In genomic region chr7:55020481-55020871, GRCh38 we compare ENCODE assay signal across 9 cellular contexts. TPM values are rescaled to one million over a fixed set of nuclear protein-coding genes. Genes with fewer than 3 reads are reported as not detected.
DNase-seq lines count a peak whose midpoint lies in the region; ATAC-seq and TF ChIP-seq lines count a peak whose summit lies in the region.
"Had no signal": no experiment of that assay in that cellular context is flagged by ENCODE, and none has a peak within 500 bp of the region (broad histone marks: within the 10 kb centered on the region; RNA-seq: fewer than 3 reads in every experiment).

No MANE protein-coding gene starts in this region.

- DNase-seq in LHCN-M2 (ENCODE audit: low read depth): peak; percentile 41
- DNase-seq in coronary artery (ENCODE audit: low spot score): no peak
- peak; percentile 70 to 82 (median 80) for DNase-seq in right lobe of liver
- peak; percentile 56 to 63 for DNase-seq in tibial nerve (ENCODE audit: low spot score in 2 of 2)
- DNase-seq in NK-92 (lab: John Stamatoyannopoulos, UW; ENCODE audit: unreplicated experiment): no peak
- no peak for DNase-seq in erythroblast (lab: John Stamatoyannopoulos, UW)
- DNase-seq in GM10266 (ENCODE audit: extremely low spot score): no peak
- DNase-seq: midbrain had no signal

- peak in 1 of 2 donors; percentile 49 for TF ChIP-seq EP300 in tibial nerve (IDR thresholded peaks at IDR 0.05)

- no peaks in the 10 kb centered on the region for H3K27me3 ChIP-seq in right lobe of liver
- H3K27me3 ChIP-seq in tibial nerve: peaks cover 0 to 15% of the 10 kb centered on the region in 2 donors

- intact Hi-C loops in right lobe of liver (cut with DNase I): loop anchor here in 1 of 2 donors (5.0 kb wide), 1 partner anchor 57 kb away; no protein-coding TSS in a partner anchor

- TF ChIP-seq POLR2A in right lobe of liver (IDR thresholded peaks at IDR 0.05): no peak
- no peak for TF ChIP-seq POLR2A in tibial nerve (IDR thresholded peaks at IDR 0.05)
- TF ChIP-seq POLR2A in erythroblast (IDR thresholded peaks at IDR 0.05; ENCODE audit: low read length): no peak

- H3K27ac ChIP-seq in coronary artery: peak overlapping the region; percentile 94 to 95
- H3K27ac ChIP-seq in right lobe of liver: peak overlapping the region; percentile 94 to 99 (median 98)
- H3K27ac ChIP-seq in tibial nerve: peak overlapping the region; percentile 86 to 97 (median 90)

- ATAC-seq in right lobe of liver (peak; percentile 17 to 42 (median 39)), HG03432 (IDR thresholded peaks at IDR 0.05; ENCODE audit: unreplicated experiment) (no peak)

- TF ChIP-seq CTCF in coronary artery (IDR thresholded peaks at IDR 0.05): no peak
- no peak for TF ChIP-seq CTCF in right lobe of liver (IDR thresholded peaks at IDR 0.05)
- no peak for TF ChIP-seq CTCF in tibial nerve (IDR thresholded peaks at IDR 0.05)
- TF ChIP-seq CTCF in GM10266 (IDR thresholded peaks at IDR 0.05; ENCODE audit: control insufficient read depth, insufficient read depth, low read depth, missing control alignments): no peak

- peak overlapping the region; percentile 90 for H3K4me3 ChIP-seq in coronary artery
- peak overlapping the region; percentile 66 to 82 (median 79) for H3K4me3 ChIP-seq in right lobe of liver
- H3K4me3 ChIP-seq in tibial nerve: peak overlapping the region; percentile 56 to 75 (median 65)

- H3K36me3 ChIP-seq in right lobe of liver (no peaks in the 10 kb centered on the region), tibial nerve (no peaks in the 10 kb centered on the region)

- H3K9me3 ChIP-seq in right lobe of liver (no peaks in the 10 kb centered on the region), tibial nerve (no peaks in the 10 kb centered on the region)

- 30% methylated on average over 9 of the region's 11 CpGs for WGBS in right lobe of liver (ENCODE audit: insufficient coverage, low coverage, low lambda C conversion rate, missing lambda C conversion rate)
- WGBS in tibial nerve, 2 donors: 47 to 54% methylated on average over 11 of the region's 11 CpGs

- H3K4me1 ChIP-seq in right lobe of liver (peaks cover 0 to 18% (median 4%) of the 10 kb centered on the region in 4 donors), tibial nerve (peaks cover 0 to 30% (median under 1%) of the 10 kb centered on the region in 4 donors)

RNA-seq across cellular contexts. Expression of gene EGFR, which starts 1.7 kb away (rescaled TPM):
- 78.7 and 94.1 TPM in 2 replicates for total RNA-seq in LHCN-M2 (2014; rRNA removed)
- 26.0 TPM for polyA plus RNA-seq in LHCN-M2 (2012)
- 100 to 1,000 TPM in 1 of 6 experiments, 10 to 100 TPM in 5; 59.3 to 127 (median 93.7) TPM for total RNA-seq in right lobe of liver
- total RNA-seq in tibial nerve: 100 to 1,000 TPM in 3 of 4 donors, 10 to 100 TPM in 1; 72.3 to 136 (median 127) TPM

Comparison
In these comparisons a context has a peak if more than half of its experiments do, and no peak if none do; other contexts are left out.
1. DNase-seq: peak in LHCN-M2 (single experiment), right lobe of liver (3 of 3) and tibial nerve (2 of 2); none in coronary artery (single experiment), NK-92 (single experiment), erythroblast (0 of 2) and GM10266 (single experiment).
2. Peak in every context shown above with its lines, with median percentiles within 50 percentile points of each other: H3K27ac ChIP-seq and H3K4me3 ChIP-seq.